In genomic region chr4:136636155-136636554, GRCh38 we compare ENCODE assay signal across 27 cellular contexts.
"Had no signal": no experiment of that assay in that cellular context is flagged by ENCODE, and none has a peak within 500 bp of the region (broad histone marks: within the 10 kb centered on the region; RNA-seq: fewer than 3 reads in every experiment).

No MANE protein-coding gene starts in this region.

- H3K36me3 ChIP-seq: adrenal gland, SJCRH30 had no signal

- H3K27me3 ChIP-seq: adrenal gland, SJCRH30 had no signal

- H3K4me3 ChIP-seq: adrenal gland, PC-9, SJCRH30, SK-N-MC had no signal

- H3K4me1 ChIP-seq: adrenal gland, SJCRH30 had no signal

- DNase-seq: activated B cell treated with CpG ODN at 0.5 μM for 24 hours; activated CD4-positive, alpha-beta memory T cell treated with anti-CD3 and anti-CD28 coated beads for 36 hours; activated CD4-positive, alpha-beta T cell treated with anti-CD3 and anti-CD28 coated beads for 4 hours; activated CD4-positive, alpha-beta T cell treated with anti-CD3 and anti-CD28 coated beads, Interleukin-2, amount 50 U/mL, for 1 hour; activated CD4-positive, CD25-positive, alpha-beta regulatory T cell treated with anti-CD3 and anti-CD28 coated beads, Interleukin-2, amount 50 U/mL, for 72 hours; activated CD8-positive, alpha-beta memory T cell treated with anti-CD3 and anti-CD28 coated beads, Interleukin-2, amount 50 U/mL, for 4 hours; activated gamma-delta T cell treated with Interleukin-2 at 50 U/mL for 16 hours; activated naive CD4-positive, alpha-beta T cell treated with anti-CD3 and anti-CD28 coated beads for 36 hours; activated T-cell treated with anti-CD3 and anti-CD28 coated beads for 4 hours; activated T-cell treated with anti-CD3 and anti-CD28 coated beads, Interleukin-2, amount 50 U/mL, for 4 hours; adrenal gland; anterior cingulate cortex; caudate nucleus; cerebellar nuclear complex; NCI-H1105 treated with DMSO at 0.1 percent for 48 hours; NCI-H1436; NCI-H1694; NCI-H1930; NCI-H510A; NCI-H526; NCI-H748 treated with DMSO at 0.1 percent for 48 hours; PC-9; Right ventricle myocardium superior; SJCRH30 had no signal

- ATAC-seq: activated naive CD4-positive, alpha-beta T cell treated with anti-CD3 and anti-CD28 coated beads, Interleukin-2, amount 50 U/mL, for 72 hours; activated T-cell treated with anti-CD3 and anti-CD28 coated beads, Interleukin-2, amount 50 U/mL, for 4 hours had no signal

- H3K9me3 ChIP-seq: adrenal gland, SJCRH30 had no signal

- H3K27ac ChIP-seq: adrenal gland, PC-9, RWPE1, SJCRH30, SK-N-MC had no signal
